Comparison of ENCODE assay signal across 11 cellular contexts in the genomic region with DNA sequence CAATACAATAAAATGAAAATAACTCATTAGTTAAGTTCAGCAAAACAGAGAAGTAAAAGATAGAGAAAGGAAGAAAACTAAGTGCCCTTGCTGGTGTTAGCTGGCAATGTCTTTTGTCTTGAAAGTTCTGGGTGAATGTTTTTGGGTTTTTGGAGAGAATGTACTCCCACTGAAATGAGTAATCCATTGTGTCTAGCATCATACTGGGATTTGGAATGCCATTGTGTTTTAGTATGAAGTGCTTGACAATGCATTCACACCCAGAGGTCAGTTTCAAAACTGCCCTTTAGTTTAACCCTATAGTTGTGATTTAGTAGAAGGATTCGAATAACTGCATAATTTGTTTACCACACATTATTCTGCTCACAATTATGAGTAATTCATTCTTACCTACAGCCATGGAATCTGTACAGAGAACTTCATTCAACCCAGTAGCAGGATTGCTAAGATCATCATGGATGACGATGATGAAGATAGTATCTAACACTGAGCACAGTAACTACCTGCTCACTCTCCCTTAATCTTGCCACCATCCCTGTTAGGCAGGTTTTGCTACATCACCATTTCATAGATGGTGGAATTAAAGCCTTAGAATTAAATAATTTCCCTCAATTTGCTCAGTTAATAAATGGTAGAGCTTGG. TPM values are rescaled to one million over a fixed set of nuclear protein-coding genes. Genes with fewer than 3 reads are reported as not detected.
A peak's percentile ranks its signal among the peaks of the same experiment; 100 is the strongest.
DNase-seq lines count a peak whose midpoint lies in the region; ATAC-seq, FAIRE-seq and TF ChIP-seq lines count a peak whose summit lies in the region.
"Had no signal": no experiment of that assay in that cellular context is flagged by ENCODE, and none has a peak within 500 bp of the region (broad histone marks: within the 10 kb centered on the region; RNA-seq: fewer than 3 reads in every experiment).

No MANE protein-coding gene starts in this region.

- no peak overlapping the region for H3K27ac ChIP-seq in trophoblast cell (ENCODE audit: low read depth, low read length)

- no peaks in the 10 kb centered on the region for H3K79me2 ChIP-seq in trophoblast cell (ENCODE audit: control insufficient read depth, insufficient read depth, low read length, poor library complexity)

- H3K4ac ChIP-seq in trophoblast cell (ENCODE audit: low read depth, low read length): no peak overlapping the region

- no peak overlapping the region for H4K8ac ChIP-seq in trophoblast cell (ENCODE audit: low read depth, low read length)

- no peak overlapping the region for H2BK5ac ChIP-seq in trophoblast cell (ENCODE audit: low read depth, low read length, poor library complexity)

- no peak overlapping the region for H3K23ac ChIP-seq in trophoblast cell (ENCODE audit: low read length)

- no peak overlapping the region for H3K14ac ChIP-seq in trophoblast cell (ENCODE audit: low read length)

- no peaks in the 10 kb centered on the region for H3K27me3 ChIP-seq in trophoblast cell (ENCODE audit: insufficient read depth, low read length)

- peak; percentile 76 for ATAC-seq in esophagus mucosa
- ATAC-seq in HG03139 (IDR thresholded peaks at IDR 0.05; ENCODE audit: unreplicated experiment): no peak
- ATAC-seq: left cardiac atrium had no signal

- peak overlapping the region; percentile 6 for H3K4me2 ChIP-seq in trophoblast cell (ENCODE audit: low read length)

- peaks cover 3 to 12% of the 10 kb centered on the region in 2 experiments for H3K4me1 ChIP-seq in trophoblast cell (ENCODE audit: control insufficient read depth in 1 of 2, insufficient read depth in 2 of 2, low read length in 2 of 2)

- no peak for TF ChIP-seq POLR2A in H54 (IDR thresholded peaks at IDR 0.05; ENCODE audit: low read depth, low read length)

- H4K12ac ChIP-seq in trophoblast cell (ENCODE audit: low read depth, low read length): no peak overlapping the region

- H3K36me3 ChIP-seq in trophoblast cell (ENCODE audit: control insufficient read depth in 1 of 2, insufficient read depth in 2 of 2, low read length in 2 of 2): peaks cover 0 to 2% of the 10 kb centered on the region in 2 experiments

- no peak overlapping the region for H3K4me3 ChIP-seq in trophoblast cell (ENCODE audit: low read depth, low read length)

- H2BK120ac ChIP-seq in trophoblast cell (ENCODE audit: insufficient read depth, low read length, poor library complexity): no peak overlapping the region

- no peak overlapping the region for H2BK12ac ChIP-seq in trophoblast cell (ENCODE audit: low read length)

- no peak overlapping the region for H3K9ac ChIP-seq in trophoblast cell (ENCODE audit: low read length)

- DNase-seq in H54 (ENCODE audit: insufficient read length, low spot score): no peak
- peak; percentile 72 for DNase-seq in RPMI7951 (ENCODE audit: low read depth)
- DNase-seq in trophoblast cell: peak in 1 of 2 donors; percentile 49
- DNase-seq in retina: no peak
- no peak for DNase-seq in NCI-H1930 (lab: John Stamatoyannopoulos, UW)
- no peak for DNase-seq in RPMI8226
- DNase-seq: amygdala, left cardiac atrium, NCI-H2171 had no signal

- no peak overlapping the region for H2AFZ ChIP-seq in trophoblast cell (ENCODE audit: insufficient read depth, low read length, poor library complexity)

- WGBS in trophoblast cell (ENCODE audit: extremely low coverage, insufficient coverage, insufficient read length): no CpG with 5 or more reads among the region's 2 CpGs

- no peak overlapping the region for H4K91ac ChIP-seq in trophoblast cell (ENCODE audit: low read depth, low read length)

- H2AK5ac ChIP-seq in trophoblast cell (ENCODE audit: low read length): no peak overlapping the region

- no peaks in the 10 kb centered on the region for H3K9me3 ChIP-seq in trophoblast cell (ENCODE audit: insufficient read depth, low read depth, low read length)

- peak; percentile 78 for FAIRE-seq in H54 (lab: Jason Lieb, UNC)

- H3K79me1 ChIP-seq in trophoblast cell (ENCODE audit: low read length): peaks cover 8% of the 10 kb centered on the region

- no peak overlapping the region for H3K18ac ChIP-seq in trophoblast cell (ENCODE audit: low read length)

RNA-seq across cellular contexts. Expression of gene MAML2, which starts 33.9 kb away (rescaled TPM):
- total RNA-seq in RPMI7951 (2014; rRNA removed; shearing (Covaris generic)): 9.4 and 14.8 TPM in 2 replicates
- total RNA-seq in esophagus mucosa: 4.5 TPM
- 35.1 and 38.4 TPM in 2 replicates for polyA plus RNA-seq in trophoblast cell (2013)
